Comparison of ENCODE assay signal across 8 cellular contexts in the genomic region with DNA sequence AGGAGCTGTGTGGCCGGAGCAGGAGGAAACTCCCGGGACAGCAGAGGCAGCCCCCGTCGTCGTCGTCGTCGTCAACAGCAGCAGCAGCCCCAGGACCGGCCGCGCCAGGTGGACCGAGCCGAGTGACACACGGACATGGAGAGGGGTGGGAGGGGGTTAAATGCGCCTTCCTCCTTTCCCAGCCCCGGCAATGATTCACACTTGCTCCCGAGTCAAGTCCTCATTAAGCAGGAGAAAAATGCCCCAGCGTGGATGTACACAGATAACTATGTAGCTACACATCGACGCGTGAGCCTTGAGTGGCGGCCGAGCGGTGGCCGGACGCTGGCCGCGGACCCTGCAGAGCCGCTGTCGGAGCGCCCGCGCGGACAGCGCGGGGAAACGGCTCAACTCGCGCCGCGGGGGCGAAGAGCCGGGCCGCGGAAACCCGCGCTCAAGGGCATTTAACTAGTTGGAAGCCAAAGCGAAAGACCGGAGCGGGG.
DNase-seq lines count a peak whose midpoint lies in the region; ATAC-seq lines count a peak whose summit lies in the region.

No MANE protein-coding gene starts in this region.

- peak overlapping the region; percentile 66 to 93 (median 81) for H3K4me3 ChIP-seq in skin epidermis

- H3K27ac Mint-ChIP-seq in T-helper 1 cell treated with Interleukin-12 subunit alpha and Interleukin-12 subunit beta and Interleukin-4 antibody, amounts not matched to agents 30 μg/mL and 1 μg/mL, for 36 hours: peak overlapping the region; percentile 87

- peak; percentile 5 for ATAC-seq in GM19468 (IDR thresholded peaks at IDR 0.05; ENCODE audit: extremely low read depth, unreplicated experiment)
- peak; percentile 26 for ATAC-seq in HG03571 (IDR thresholded peaks at IDR 0.05; ENCODE audit: unreplicated experiment)
- ATAC-seq in HG03469 (IDR thresholded peaks at IDR 0.05; ENCODE audit: unreplicated experiment): no peak

- no peaks in the 10 kb centered on the region for H3K9me3 Mint-ChIP-seq in T-helper 1 cell treated with Interleukin-12 subunit alpha and Interleukin-12 subunit beta and Interleukin-4 antibody, amounts not matched to agents 30 μg/mL and 1 μg/mL, for 36 hours

- H3K4me1 Mint-ChIP-seq in T-helper 1 cell treated with Interleukin-12 subunit alpha and Interleukin-12 subunit beta and Interleukin-4 antibody, amounts not matched to agents 30 μg/mL and 1 μg/mL, for 36 hours (ENCODE audit: low read depth): peaks cover 40% of the 10 kb centered on the region

- H3K4me3 Mint-ChIP-seq in T-helper 1 cell treated with Interleukin-12 subunit alpha and Interleukin-12 subunit beta and Interleukin-4 antibody, amounts not matched to agents 30 μg/mL and 1 μg/mL, for 36 hours: peak overlapping the region; percentile 93

- H3K27ac ChIP-seq in caudate nucleus (ENCODE audit: low read depth, low read length) (peak overlapping the region; percentile 96), skin epidermis (peak overlapping the region; percentile 87 to 99 (median 96))

- H3K36me3 Mint-ChIP-seq in T-helper 1 cell treated with Interleukin-12 subunit alpha and Interleukin-12 subunit beta and Interleukin-4 antibody, amounts not matched to agents 30 μg/mL and 1 μg/mL, for 36 hours (ENCODE audit: low read depth): peaks cover 6% of the 10 kb centered on the region

- H3K27me3 Mint-ChIP-seq in T-helper 1 cell treated with Interleukin-12 subunit alpha and Interleukin-12 subunit beta and Interleukin-4 antibody, amounts not matched to agents 30 μg/mL and 1 μg/mL, for 36 hours (ENCODE audit: low read depth): no peaks in the 10 kb centered on the region

- DNase-seq in DMS79 treated with DMSO at 0.1 percent for 48 hours (lab: John Stamatoyannopoulos, UW): peak; percentile 37
- peak in 46 of 61 donors; percentile 13 to 84 (median 58) for DNase-seq in caudate nucleus (lab: John Stamatoyannopoulos, UW)
- peak; percentile 88 for DNase-seq in islet precursor cell

Comparison
In these comparisons a context has a peak if more than half of its experiments do, and no peak if none do; other contexts are left out.
1. DNase-seq: peak in every context shown above with its lines; median percentile 88 in islet precursor cell; 58 in caudate nucleus; 37 in DMS79 treated with DMSO at 0.1 percent for 48 hours.